In genomic region chr1:154972213-154972516, GRCh38 we compare ENCODE assay signal across 9 cellular contexts. TPM values are rescaled to one million over a fixed set of nuclear protein-coding genes. Genes with fewer than 3 reads are reported as not detected.
DNase-seq lines count a peak whose midpoint lies in the region; ATAC-seq and TF ChIP-seq lines count a peak whose summit lies in the region.
"Had no signal": no experiment of that assay in that cellular context is flagged by ENCODE, and none has a peak within 500 bp of the region (broad histone marks: within the 10 kb centered on the region; RNA-seq: fewer than 3 reads in every experiment).

No MANE protein-coding gene starts in this region.

- H4K8ac ChIP-seq in H9 (replicated peaks; ENCODE audit: insufficient read length, low read depth, low read length) = no peak overlapping the region

- CTCF ChIA-PET in activated CD8-positive, alpha-beta T cell treated with anti-CD3 and anti-CD28 coated beads for 36 hours (lab: Charles Lee) = interaction anchor here (1.1 to 6.5 kb wide), 6 partner anchors 10 to 89 kb away, joined by 3 to 34 read pairs (median 4); partner anchors contain the start of gene PYGO2

- no peaks in the 10 kb centered on the region for H3K27me3 ChIP-seq in H9 (ENCODE audit: insufficient read depth, low read length)
- no peaks in the 10 kb centered on the region for H3K27me3 ChIP-seq in right cardiac atrium (ENCODE audit: control insufficient read depth, insufficient read depth)

- no peak overlapping the region for H3K56ac ChIP-seq in H9 (ENCODE audit: insufficient read length, low read depth, low read length)

- peak overlapping the region; percentile 2 for H2BK12ac ChIP-seq in H9 (ENCODE audit: insufficient read length, low read depth, low read length)

- no peak overlapping the region for H2AK5ac ChIP-seq in H9 (ENCODE audit: insufficient read length, low read length)

- intact Hi-C loops in activated CD8-positive, alpha-beta T cell treated with anti-CD3 and anti-CD28 coated beads for 36 hours (cut with micrococcal nuclease) = loop anchor here (5.0 kb wide), 2 partner anchors 45 to 90 kb away; partner anchors contain the start of gene EFNA4
- intact Hi-C loops in right cardiac atrium (cut with DNase I) = loop anchor here in 1 of 4 donors (10.0 kb wide), 1 partner anchor 93 kb away; the partner anchor contains the start of gene EFNA4

- peaks cover 42% of the 10 kb centered on the region for H3K23me2 ChIP-seq in H9 (ENCODE audit: insufficient read length, low read depth, low read length, poor library complexity, severe bottlenecking)

- H3K4me2 ChIP-seq in H9 (ENCODE audit: insufficient read depth, insufficient read length, low read length) = peak overlapping the region; percentile 68

- H4K91ac ChIP-seq in H9 (ENCODE audit: insufficient read length, low read depth, low read length) = no peak overlapping the region

- peak overlapping the region; percentile 78 for H3K18ac ChIP-seq in H9 (ENCODE audit: insufficient read length, low read depth, low read length)

- H2BK20ac ChIP-seq in H9 (ENCODE audit: low read depth, low read length, poor library complexity, severe bottlenecking) = no peak overlapping the region

- H3K14ac ChIP-seq in H9 (ENCODE audit: insufficient read depth, low read length) = peak overlapping the region; percentile 74; the same call in 1 of the 2 replicates

- no peak overlapping the region for H2BK15ac ChIP-seq in H9 (ENCODE audit: low read depth, low read length)

- H3K4me3 Mint-ChIP-seq in H9 = no peak overlapping the region; a peak in 1 of 5 replicates
- H3K4me3 Mint-ChIP-seq in activated CD8-positive, alpha-beta T cell treated with anti-CD3 and anti-CD28 coated beads for 36 hours = no peak overlapping the region

- peaks cover 7% of the 10 kb centered on the region for H3K79me1 ChIP-seq in H9 (ENCODE audit: insufficient read depth, low read depth, low read length, poor library complexity, severe bottlenecking)

- H3K27me3 Mint-ChIP-seq in H9 (ENCODE audit: low read depth) = no peaks in the 10 kb centered on the region
- no peaks in the 10 kb centered on the region for H3K27me3 Mint-ChIP-seq in activated CD8-positive, alpha-beta T cell treated with anti-CD3 and anti-CD28 coated beads for 36 hours

- H3K9me3 ChIP-seq in H9 (ENCODE audit: control insufficient read depth, low read depth, low read length) (no peaks in the 10 kb centered on the region), right cardiac atrium (ENCODE audit: control insufficient read depth, low read length) (no peaks in the 10 kb centered on the region)

- no peak overlapping the region; a peak in 4 of 7 replicates for H3K27ac Mint-ChIP-seq in H9
- H3K27ac Mint-ChIP-seq in activated CD8-positive, alpha-beta T cell treated with anti-CD3 and anti-CD28 coated beads for 36 hours = peak overlapping the region; percentile 67

- peak overlapping the region; percentile 8 for H4K5ac ChIP-seq in H9 (ENCODE audit: insufficient read length, low read depth, low read length)

- POLR2A ChIA-PET in activated CD8-positive, alpha-beta T cell treated with anti-CD3 and anti-CD28 coated beads for 36 hours (lab: Charles Lee) = interaction anchor here (1.1 to 6.9 kb wide), 5 partner anchors 10 to 28 kb away, joined by 5 to 55 read pairs (median 11); partner anchors contain the start of genes FLAD1, PBXIP1 and PYGO2

- H3K27ac ChIP-seq in H9 (ENCODE audit: insufficient read length, low read depth, low read length) = peak overlapping the region; percentile 97
- H3K27ac ChIP-seq in right cardiac atrium (ENCODE audit: low read length) = peak overlapping the region; percentile 99
- peak overlapping the region in 20 of 21 experiments; percentile 92 to 99 (median 98) for H3K27ac ChIP-seq in skin epidermis

- H3K4ac ChIP-seq in H9 (ENCODE audit: low read depth, low read length) = no peak overlapping the region; the same call in 1 of the 2 replicates

- H3K4me1 Mint-ChIP-seq in H9 = peaks cover 40 to 43% of the 10 kb centered on the region in 2 experiments
- H3K4me1 Mint-ChIP-seq in activated CD8-positive, alpha-beta T cell treated with anti-CD3 and anti-CD28 coated beads for 36 hours (ENCODE audit: low read depth) = peaks cover 27% of the 10 kb centered on the region

- H3K9ac ChIP-seq in H9 (ENCODE audit: extremely low read depth, insufficient read length, low read length) = peak overlapping the region; percentile 23

- no peak overlapping the region for H3K23ac ChIP-seq in H9 (ENCODE audit: insufficient read length, low read depth, low read length)

- H2AFZ ChIP-seq in H9 (ENCODE audit: low read length) = no peak overlapping the region

- no peaks in the 10 kb centered on the region for H3K9me3 Mint-ChIP-seq in H9
- H3K9me3 Mint-ChIP-seq in activated CD8-positive, alpha-beta T cell treated with anti-CD3 and anti-CD28 coated beads for 36 hours = no peaks in the 10 kb centered on the region

- no peak for ATAC-seq in activated CD8-positive, alpha-beta T cell treated with anti-CD3 and anti-CD28 coated beads for 36 hours
- ATAC-seq in right cardiac atrium (no peak), HG02970 (IDR thresholded peaks at IDR 0.05; ENCODE audit: low FRiP score, unreplicated experiment) (no peak)

- H3K4me3 ChIP-seq in right cardiac atrium (ENCODE audit: low read length) (no peak overlapping the region), skin epidermis (peak overlapping the region in 1 of 7 experiments; percentile 56)

- peak overlapping the region; percentile 40 for H3T11ph ChIP-seq in H9 (ENCODE audit: low read length)

- TF ChIP-seq CTCF in H9 (conservative IDR thresholded peaks at IDR 0.05) = no peak
- no peak for TF ChIP-seq CTCF in activated CD8-positive, alpha-beta T cell treated with anti-CD3 and anti-CD28 coated beads for 36 hours (IDR thresholded peaks at IDR 0.05)

- peaks cover 4% of the 10 kb centered on the region; the same call in 1 of the 2 replicates for H3K4me1 ChIP-seq in H9 (ENCODE audit: insufficient read depth, low read length)
- H3K4me1 ChIP-seq in right cardiac atrium (ENCODE audit: control insufficient read depth, insufficient read depth, low read length) = peaks cover 17% of the 10 kb centered on the region

- H2BK5ac ChIP-seq in H9 (ENCODE audit: insufficient read length, low read length) = peak overlapping the region; percentile 5

- H3K79me2 ChIP-seq in H9 (ENCODE audit: insufficient read depth, low read length) = peaks cover 31% of the 10 kb centered on the region

- no CpG with 5 or more reads among the region's 3 CpGs for WGBS in H9 (ENCODE audit: extremely low coverage, insufficient read length, low lambda C conversion rate)
- WGBS in right cardiac atrium = 40% methylated on average over 3 of the region's 3 CpGs

- DNase-seq in H9 (no peak), right cardiac atrium (no peak), GDM1 (lab: John Stamatoyannopoulos, UW) (no peak), NCI-H2171 treated with DMSO at 0.1 percent for 48 hours (lab: John Stamatoyannopoulos, UW) (no peak), NCI-H2029 treated with DMSO at 0.1 percent for 48 hours (lab: John Stamatoyannopoulos, UW) (no peak)
- no peak for DNase-seq in activated CD8-positive, alpha-beta T cell treated with anti-CD3 and anti-CD28 coated beads for 36 hours
- DNase-seq: NCI-H526 treated with DMSO at 0.1 percent for 48 hours had no signal

- peak overlapping the region; percentile 67 for H2BK120ac ChIP-seq in H9 (ENCODE audit: low read depth, low read length, poor library complexity, severe bottlenecking)

- H4K20me1 ChIP-seq in H9 (ENCODE audit: control insufficient read depth, insufficient read depth, insufficient read length) = no peaks in the 10 kb centered on the region

- peaks cover 13 to 32% (median 14%) of the 10 kb centered on the region in 3 experiments for H3K36me3 Mint-ChIP-seq in H9 (ENCODE audit: insufficient read depth in 1 of 3, low read depth in 3 of 3)
- peaks cover 14% of the 10 kb centered on the region for H3K36me3 Mint-ChIP-seq in activated CD8-positive, alpha-beta T cell treated with anti-CD3 and anti-CD28 coated beads for 36 hours (ENCODE audit: low read depth)

RNA-seq across cellular contexts. Expression of gene SHC1, which starts 1.6 kb away (rescaled TPM):
- total RNA-seq in H9 (2021) = 168 and 173 TPM in 2 replicates
- total RNA-seq in activated CD8-positive, alpha-beta T cell treated with anti-CD3 and anti-CD28 coated beads for 36 hours = 10 to 100 TPM; 32.3 to 34.2 TPM
- total RNA-seq in right cardiac atrium = 10 to 100 TPM; 63.2 to 81.7 (median 71.4) TPM
- 37.9 TPM for polyA plus RNA-seq in right cardiac atrium

RNA-seq across cellular contexts. Expression of gene CKS1B, which starts 2.3 kb away (rescaled TPM):
- total RNA-seq in H9 (2021) (279 and 283 TPM in 2 replicates), right cardiac atrium (10 to 100 TPM; 19.9 to 28.1 (median 23.4) TPM)
- total RNA-seq in activated CD8-positive, alpha-beta T cell treated with anti-CD3 and anti-CD28 coated beads for 36 hours = 100 to 1,000 TPM; 172 to 173 TPM
- 28.9 TPM for polyA plus RNA-seq in right cardiac atrium

RNA-seq across cellular contexts. Expression of gene PYGO2, which starts 10.6 kb away (rescaled TPM):
- total RNA-seq in H9 (2021) = 38.7 and 39.5 TPM in 2 replicates
- total RNA-seq in activated CD8-positive, alpha-beta T cell treated with anti-CD3 and anti-CD28 coated beads for 36 hours = 10 to 100 TPM; 21.2 to 21.8 TPM
- total RNA-seq in right cardiac atrium = 10 to 100 TPM; 14.6 to 22.0 (median 18.6) TPM
- 14.3 TPM for polyA plus RNA-seq in right cardiac atrium

RNA-seq across cellular contexts. Expression of gene FLAD1, which starts 11.0 kb away (rescaled TPM):
- total RNA-seq in H9 (2021) = 97.0 and 102 TPM in 2 replicates
- total RNA-seq in activated CD8-positive, alpha-beta T cell treated with anti-CD3 and anti-CD28 coated beads for 36 hours = 10 to 100 TPM; 31.5 to 32.9 TPM
- total RNA-seq in right cardiac atrium = 10 to 100 TPM; 22.8 to 32.7 (median 25.2) TPM
- 25.3 TPM for polyA plus RNA-seq in right cardiac atrium

RNA-seq across cellular contexts. Expression of gene PBXIP1, which starts 16.3 kb away (rescaled TPM):
- total RNA-seq in H9 (2021) = 21.6 and 22.5 TPM in 2 replicates
- total RNA-seq in activated CD8-positive, alpha-beta T cell treated with anti-CD3 and anti-CD28 coated beads for 36 hours = 10 to 100 TPM; 17.7 to 19.4 TPM
- total RNA-seq in right cardiac atrium = 100 to 1,000 TPM in 1 of 4 donors, 10 to 100 TPM in 3; 84.8 to 104 (median 90.1) TPM
- polyA plus RNA-seq in right cardiac atrium = 82.9 TPM
